10 cellular contexts compared by ENCODE assay signal in genomic region chr2:241156997-241157441, GRCh38. TPM values are rescaled to one million over a fixed set of nuclear protein-coding genes. Genes with fewer than 3 reads are reported as not detected.
A peak's percentile ranks its signal among the peaks of the same experiment; 100 is the strongest.
DNase-seq lines count a peak whose midpoint lies in the region; ATAC-seq, FAIRE-seq and TF ChIP-seq lines count a peak whose summit lies in the region.
"Had no signal": no experiment of that assay in that cellular context is flagged by ENCODE, and none has a peak within 500 bp of the region (broad histone marks: within the 10 kb centered on the region; RNA-seq: fewer than 3 reads in every experiment).

No MANE protein-coding gene starts in this region.

- no peak overlapping the region for H3K4me2 ChIP-seq in smooth muscle cell

- ATAC-seq in activated T-cell treated with anti-CD3 and anti-CD28 coated beads, Interleukin-2, amount 50 U/mL, for 4 hours: no peak
- ATAC-seq in esophagus mucosa: no peak

- no peaks in the 10 kb centered on the region for H3K9me3 Mint-ChIP-seq in activated T-cell treated with anti-CD3 and anti-CD28 coated beads, Interleukin-2, amount 50 U/mL, for 24 hours
- H3K9me3 Mint-ChIP-seq in activated T-cell treated with anti-CD3 and anti-CD28 coated beads, Interleukin-2, amount 50 U/mL, for 4 hours: no peaks in the 10 kb centered on the region

- 63% methylated on average over 5 of the region's 5 CpGs for WGBS in smooth muscle cell (ENCODE audit: low lambda C conversion rate)

- peaks cover 60% of the 10 kb centered on the region for H3K36me3 ChIP-seq in SJSA1
- H3K36me3 ChIP-seq in smooth muscle cell (ENCODE audit: low read depth): peaks cover 7% of the 10 kb centered on the region

- H3K27ac ChIP-seq in SJSA1: peak overlapping the region; percentile 52
- no peak overlapping the region for H3K27ac ChIP-seq in smooth muscle cell (ENCODE audit: low read depth)
- H3K27ac ChIP-seq: sigmoid colon had no signal

- no peak overlapping the region for H3K4me3 Mint-ChIP-seq in activated T-cell treated with anti-CD3 and anti-CD28 coated beads, Interleukin-2, amount 50 U/mL, for 24 hours
- no peak overlapping the region for H3K4me3 Mint-ChIP-seq in activated T-cell treated with anti-CD3 and anti-CD28 coated beads, Interleukin-2, amount 50 U/mL, for 4 hours

- H3K27me3 ChIP-seq in SJSA1 (replicated peaks) (no peaks in the 10 kb centered on the region), smooth muscle cell (ENCODE audit: low read depth) (no peaks in the 10 kb centered on the region)
- H3K27me3 ChIP-seq: sigmoid colon had no signal

- no peak for DNase-seq in activated T-cell treated with anti-CD3 and anti-CD28 coated beads, Interleukin-2, amount 50 U/mL, for 24 hours
- DNase-seq in activated T-cell treated with anti-CD3 and anti-CD28 coated beads, Interleukin-2, amount 50 U/mL, for 4 hours: no peak
- DNase-seq in SJSA1 (ENCODE audit: low read depth in 1 of 2, low spot score in 2 of 2) (peak; percentile 68 to 84), putamen (ENCODE audit: low spot score) (no peak), smooth muscle cell (lab: John Stamatoyannopoulos, UW; ENCODE audit: unreplicated experiment) (no peak), GM19240 (ENCODE audit: insufficient read length, low spot score) (no peak)
- DNase-seq: sigmoid colon, T-helper 1 cell had no signal

- H3K9me3 ChIP-seq in SJSA1 (replicated peaks) (no peaks in the 10 kb centered on the region), smooth muscle cell (replicated peaks; ENCODE audit: low read depth) (no peaks in the 10 kb centered on the region)
- H3K9me3 ChIP-seq: sigmoid colon had no signal

- peaks cover 79% of the 10 kb centered on the region for H3K36me3 Mint-ChIP-seq in activated T-cell treated with anti-CD3 and anti-CD28 coated beads, Interleukin-2, amount 50 U/mL, for 24 hours (ENCODE audit: low read depth)
- H3K36me3 Mint-ChIP-seq in activated T-cell treated with anti-CD3 and anti-CD28 coated beads, Interleukin-2, amount 50 U/mL, for 4 hours (ENCODE audit: insufficient read depth): peaks cover 17% of the 10 kb centered on the region

- H3K27ac Mint-ChIP-seq in activated T-cell treated with anti-CD3 and anti-CD28 coated beads, Interleukin-2, amount 50 U/mL, for 24 hours: peak overlapping the region; percentile 15

- no peak overlapping the region for H3K4me3 ChIP-seq in SJSA1
- H3K4me3 ChIP-seq in smooth muscle cell: no peak overlapping the region
- H3K4me3 ChIP-seq: sigmoid colon had no signal

- H3F3A ChIP-seq in smooth muscle cell (ENCODE audit: low read depth): no peaks in the 10 kb centered on the region

- peak; percentile 72 for FAIRE-seq in endometrium (lab: Jason Lieb, UNC)

- no peak overlapping the region for H2AFZ ChIP-seq in smooth muscle cell (ENCODE audit: low read depth)

- H3K9ac ChIP-seq in smooth muscle cell (ENCODE audit: low read depth): no peak overlapping the region

- H3K27me3 Mint-ChIP-seq in activated T-cell treated with anti-CD3 and anti-CD28 coated beads, Interleukin-2, amount 50 U/mL, for 24 hours: no peaks in the 10 kb centered on the region
- H3K27me3 Mint-ChIP-seq in activated T-cell treated with anti-CD3 and anti-CD28 coated beads, Interleukin-2, amount 50 U/mL, for 4 hours (ENCODE audit: low read depth): no peaks in the 10 kb centered on the region

- H3K79me2 ChIP-seq in smooth muscle cell (ENCODE audit: low read depth): peaks cover 3% of the 10 kb centered on the region

- H3K4me1 ChIP-seq in SJSA1 (replicated peaks) (peaks cover 63% of the 10 kb centered on the region), smooth muscle cell (ENCODE audit: low read depth) (no peaks in the 10 kb centered on the region)

- no peak for TF ChIP-seq CTCF in smooth muscle cell (IDR thresholded peaks at IDR 0.05; ENCODE audit: borderline replicate concordance, insufficient read depth, poor library complexity, severe bottlenecking)

- H4K20me1 ChIP-seq in smooth muscle cell (ENCODE audit: low read depth): peaks cover 4% of the 10 kb centered on the region

- H3K4me1 Mint-ChIP-seq in activated T-cell treated with anti-CD3 and anti-CD28 coated beads, Interleukin-2, amount 50 U/mL, for 24 hours (ENCODE audit: low read depth): peaks cover 33% of the 10 kb centered on the region
- H3K4me1 Mint-ChIP-seq in activated T-cell treated with anti-CD3 and anti-CD28 coated beads, Interleukin-2, amount 50 U/mL, for 4 hours (ENCODE audit: low read depth): peaks cover 25% of the 10 kb centered on the region

RNA-seq across cellular contexts. Expression of gene PPP1R7, which starts 6.8 kb away (rescaled TPM):
- total RNA-seq in activated T-cell treated with anti-CD3 and anti-CD28 coated beads, Interleukin-2, amount 50 U/mL, for 4 hours: 10 to 100 TPM; 66.3 to 74.1 (median 73.7) TPM
- total RNA-seq in SJSA1 (2014; rRNA removed; shearing (Covaris generic)): 140 and 159 TPM in 2 replicates
- total RNA-seq in smooth muscle cell (44.3 and 54.3 TPM in 2 replicates), esophagus mucosa (74.7 TPM)
- polyA plus RNA-seq in smooth muscle cell: 74.9 and 86.8 TPM in 2 replicates

RNA-seq across cellular contexts. Expression of gene PASK, which starts 7.7 kb away (rescaled TPM):
- 10 to 100 TPM; 35.6 to 62.7 (median 49.8) TPM for total RNA-seq in activated T-cell treated with anti-CD3 and anti-CD28 coated beads, Interleukin-2, amount 50 U/mL, for 4 hours
- 14.1 and 14.6 TPM in 2 replicates for total RNA-seq in SJSA1 (2014; rRNA removed; shearing (Covaris generic))
- total RNA-seq in smooth muscle cell: 2.6 and 8.9 TPM in 2 replicates
- 2.6 and 3.9 TPM in 2 replicates for polyA plus RNA-seq in smooth muscle cell
- total RNA-seq in esophagus mucosa: 12.2 TPM

RNA-seq across cellular contexts. Expression of gene ANO7, which starts 31.5 kb away (rescaled TPM):
- under 1 TPM; 0.60 to 0.76 (median 0.63) TPM for total RNA-seq in activated T-cell treated with anti-CD3 and anti-CD28 coated beads, Interleukin-2, amount 50 U/mL, for 4 hours
- 0.63 and 1.7 TPM in 2 replicates for total RNA-seq in SJSA1 (2014; rRNA removed; shearing (Covaris generic))
- total RNA-seq in smooth muscle cell (0.36 and 1.3 TPM in 2 replicates), esophagus mucosa (0.12 TPM)
- polyA plus RNA-seq in smooth muscle cell: 1.4 and 4.9 TPM in 2 replicates

RNA-seq across cellular contexts. Expression of gene MTERF4, which starts 54.9 kb away (rescaled TPM):
- total RNA-seq in activated T-cell treated with anti-CD3 and anti-CD28 coated beads, Interleukin-2, amount 50 U/mL, for 4 hours: 10 to 100 TPM; 40.5 to 42.3 (median 41.8) TPM
- total RNA-seq in SJSA1 (2014; rRNA removed; shearing (Covaris generic)): 30.0 and 46.3 TPM in 2 replicates
- total RNA-seq in smooth muscle cell: 27.3 and 38.6 TPM in 2 replicates
- 13.7 and 18.6 TPM in 2 replicates for polyA plus RNA-seq in smooth muscle cell
- total RNA-seq in esophagus mucosa: 23.7 TPM

Comparison
In these comparisons a context has a peak if more than half of its experiments do, and no peak if none do; other contexts are left out.
1. DNase-seq: peak in SJSA1 (2 of 2); none in activated T-cell treated with anti-CD3 and anti-CD28 coated beads, Interleukin-2, amount 50 U/mL, for 24 hours (single experiment), activated T-cell treated with anti-CD3 and anti-CD28 coated beads, Interleukin-2, amount 50 U/mL, for 4 hours (single experiment), putamen (single experiment), smooth muscle cell (single experiment) and GM19240 (single experiment).